ENCODE assay signal across 14 cellular contexts in genomic region chr21:41924355-41924754, GRCh38. TPM values are rescaled to one million over a fixed set of nuclear protein-coding genes. Genes with fewer than 3 reads are reported as not detected.
A peak's percentile ranks its signal among the peaks of the same experiment; 100 is the strongest.
DNase-seq lines count a peak whose midpoint lies in the region; ATAC-seq and TF ChIP-seq lines count a peak whose summit lies in the region.
"Had no signal": no experiment of that assay in that cellular context is flagged by ENCODE, and none has a peak within 500 bp of the region (broad histone marks: within the 10 kb centered on the region; RNA-seq: fewer than 3 reads in every experiment).

No MANE protein-coding gene starts in this region.

- peaks cover 3% of the 10 kb centered on the region for H3K36me3 Mint-ChIP-seq in osteocyte (ENCODE audit: unreplicated experiment)

- peak overlapping the region; percentile 18; the same call in 1 of the 2 replicates for H2BK120ac ChIP-seq in IMR-90 (ENCODE audit: low read depth, low read length)

- no peaks in the 10 kb centered on the region; the same call in 1 of the 2 replicates for H3K36me3 ChIP-seq in IMR-90 (ENCODE audit: control insufficient read depth, insufficient read depth, low read length)
- peaks cover 0 to 6% (median 0%) of the 10 kb centered on the region in 3 donors for H3K36me3 ChIP-seq in esophagus squamous epithelium

- in situ Hi-C loops in IMR-90 (cut with MboI; ENCODE audit: low sequenced_read_pairs): no loop called here

- dilution Hi-C loops in IMR-90 (cut with HindIII; ENCODE audit: low sequenced_read_pairs, unreplicated experiment): no loop called here

- no peak overlapping the region for H4K91ac ChIP-seq in IMR-90 (ENCODE audit: insufficient read depth, low read depth, low read length)

- no peak overlapping the region for H3K56ac ChIP-seq in IMR-90 (ENCODE audit: extremely low read depth, insufficient read depth, low read length)

- H3K9me3 Mint-ChIP-seq in osteocyte (ENCODE audit: unreplicated experiment): no peaks in the 10 kb centered on the region
- H3K9me3 Mint-ChIP-seq: activated naive CD4-positive, alpha-beta T cell treated with anti-CD3 and anti-CD28 coated beads, Interleukin-2, amount 50 U/mL, for 72 hours had no signal

- 0 out of 4 replicates have a peak overlapping the region, but pooled peaks of 1 of the 2 experiments have one; percentile 1 for H4K8ac ChIP-seq in IMR-90 (ENCODE audit: low read depth in 2 of 2, low read length in 2 of 2)

- H3K9me3 ChIP-seq in IMR-90 (ENCODE audit: control insufficient read depth, insufficient read depth, low read length): no peaks in the 10 kb centered on the region
- no peaks in the 10 kb centered on the region for H3K9me3 ChIP-seq in esophagus squamous epithelium

- peaks cover 14% of the 10 kb centered on the region for H3K4me1 ChIP-seq in IMR-90 (ENCODE audit: control insufficient read depth, insufficient read depth, low read length)
- peaks cover 17 to 72% (median 39%) of the 10 kb centered on the region in 3 donors for H3K4me1 ChIP-seq in esophagus squamous epithelium

- H3K14ac ChIP-seq in IMR-90 (replicated peaks; ENCODE audit: low read depth, low read length): 0 out of 2 replicates have a peak overlapping the region, but pooled peaks have one; percentile 16

- no peaks in the 10 kb centered on the region for H4K20me1 ChIP-seq in IMR-90 (ENCODE audit: insufficient read depth, low read length)

- H3K9ac ChIP-seq in IMR-90 (ENCODE audit: low read depth, low read length): no peak overlapping the region

- CTCF ChIA-PET in IMR-90 (lab: Yijun Ruan, JAX): interaction anchor here (0.7 to 1.4 kb wide), 3 partner anchors 11 to 26 kb away, joined by 3 to 4 read pairs (median 3); no protein-coding TSS in a partner anchor

- TF ChIP-seq CTCF in IMR-90 (conservative IDR thresholded peaks at IDR 0.05; ENCODE audit: low read depth, low read length) (no peak), esophagus squamous epithelium (IDR thresholded peaks at IDR 0.05) (no peak), osteocyte (IDR thresholded peaks at IDR 0.05) (no peak)

- H3K4me2 ChIP-seq in IMR-90 (ENCODE audit: low read depth, low read length): peak overlapping the region; percentile 41; the same call in 1 of the 2 replicates

- H3K79me1 ChIP-seq in IMR-90 (ENCODE audit: low read depth in 1 of 2, low read length in 2 of 2): peaks cover 21 to 42% of the 10 kb centered on the region in 2 experiments

- H3K27ac Mint-ChIP-seq in osteocyte (ENCODE audit: unreplicated experiment): peak overlapping the region; percentile 93

- DNase-seq in AG08396 (ENCODE audit: low spot score): peak; percentile 55
- DNase-seq in IMR-90: peak; percentile 57
- DNase-seq in esophagus squamous epithelium (lab: John Stamatoyannopoulos, UW): no peak
- no peak for DNase-seq in osteocyte (ENCODE audit: extremely low spot score, unreplicated experiment)
- DNase-seq in amniotic stem cell (lab: John Stamatoyannopoulos, UW): no peak
- no peak for DNase-seq in HK-2 (ENCODE audit: unreplicated experiment)
- DNase-seq in effector CD8-positive, alpha-beta T cell (lab: John Stamatoyannopoulos, UW): no peak
- DNase-seq: activated CD4-positive, alpha-beta T cell treated with anti-CD3 and anti-CD28 coated beads for 4 hours; C1 segment of cervical spinal cord; left colon; MV-4-11; NCI-H510A had no signal

- peak overlapping the region; percentile 18; the same call in 1 of the 2 replicates for H3K23ac ChIP-seq in IMR-90 (ENCODE audit: low read depth, low read length)

- TF ChIP-seq POLR2A in IMR-90 (IDR thresholded peaks at IDR 0.05; ENCODE audit: low read depth, low read length) (no peak), esophagus squamous epithelium (IDR thresholded peaks at IDR 0.05) (no peak)

- H3K27ac ChIP-seq in IMR-90 (ENCODE audit: insufficient read depth, low read length) (no peak overlapping the region), esophagus squamous epithelium (peak overlapping the region; percentile 60 to 90 (median 88))

- H3K4me3 ChIP-seq in IMR-90 (ENCODE audit: insufficient read depth, low read depth, low read length) (no peak overlapping the region), esophagus squamous epithelium (peak overlapping the region in 1 of 4 donors; percentile 15)

- H3K27me3 ChIP-seq in IMR-90 (ENCODE audit: control insufficient read depth, insufficient read depth, low read length) (no peaks in the 10 kb centered on the region), esophagus squamous epithelium (no peaks in the 10 kb centered on the region)

- no peak overlapping the region for H2BK20ac ChIP-seq in IMR-90 (ENCODE audit: low read depth, low read length)

- no peak for TF ChIP-seq RAD21 in IMR-90 (IDR thresholded peaks at IDR 0.05; ENCODE audit: low read length)

- H3K4ac ChIP-seq in IMR-90 (ENCODE audit: low read depth, low read length): peak overlapping the region; percentile 38; the same call in 1 of the 2 replicates

- BruUV-seq in IMR-90 (replicated peaks; lab: Mats Ljungman, UMichigan): no TSS peak

- H2AK5ac ChIP-seq in IMR-90 (ENCODE audit: low read depth, low read length): 0 out of 2 replicates have a peak overlapping the region, but pooled peaks have one; percentile 26

- POLR2A ChIA-PET in IMR-90 (lab: Charles Lee; ENCODE audit: unreplicated experiment): no interaction called here

- H3K4me1 Mint-ChIP-seq in osteocyte (ENCODE audit: unreplicated experiment): peaks cover 41% of the 10 kb centered on the region

- no peak overlapping the region for H2AFZ ChIP-seq in IMR-90 (replicated peaks; ENCODE audit: low read length, poor library complexity)

- intact Hi-C loops in IMR-90 (cut with micrococcal nuclease) (no loop called here), esophagus squamous epithelium (cut with DNase I) (no loop called here)

- H3K18ac ChIP-seq in IMR-90 (ENCODE audit: low read depth, low read length): no peak overlapping the region

- H3K4me3 Mint-ChIP-seq in osteocyte (ENCODE audit: unreplicated experiment): no peak overlapping the region

- H3K27me3 Mint-ChIP-seq in osteocyte (ENCODE audit: unreplicated experiment): no peaks in the 10 kb centered on the region

- H2BK15ac ChIP-seq in IMR-90 (ENCODE audit: low read depth, low read length): no peak overlapping the region

- H4K5ac ChIP-seq in IMR-90 (ENCODE audit: low read depth, low read length): no peak overlapping the region

- peaks cover 13% of the 10 kb centered on the region for H3K9me1 ChIP-seq in IMR-90 (ENCODE audit: insufficient read depth, low read length)

- ATAC-seq in IMR-90 (ENCODE audit: low read depth) (peak; percentile 38), GM18868 (IDR thresholded peaks at IDR 0.05; ENCODE audit: unreplicated experiment) (no peak)
- ATAC-seq: left colon had no signal

- no peak overlapping the region for H2AK9ac ChIP-seq in IMR-90 (replicated peaks; ENCODE audit: low read depth, low read length, poor library complexity)

- H2BK5ac ChIP-seq in IMR-90 (ENCODE audit: low read depth, low read length, poor library complexity, severe bottlenecking): peak overlapping the region; percentile 60

- no CpG with 5 or more reads among the region's 6 CpGs for WGBS in IMR-90 (ENCODE audit: extremely low coverage in 2 of 2, insufficient read length in 1 of 2), 2 experiments
- WGBS in esophagus squamous epithelium, 2 donors: 46 to 51% methylated on average over 6 of the region's 6 CpGs

TF ChIP-seq in IMR-90, 13 proteins besides CTCF, POLR2A, EP300 and RAD21:
- TF ChIP-seq CHD1 (IDR thresholded peaks at IDR 0.05; ENCODE audit: low read depth, low read length) (no peak), BHLHE40 (IDR thresholded peaks at IDR 0.05; ENCODE audit: low read depth, low read length) (no peak), FOS (IDR thresholded peaks at IDR 0.05; ENCODE audit: low read depth, low read length) (no peak), NFE2L2 (IDR thresholded peaks at IDR 0.05; ENCODE audit: low read depth, low read length) (no peak)
- TF ChIP-seq, protein P1, sequence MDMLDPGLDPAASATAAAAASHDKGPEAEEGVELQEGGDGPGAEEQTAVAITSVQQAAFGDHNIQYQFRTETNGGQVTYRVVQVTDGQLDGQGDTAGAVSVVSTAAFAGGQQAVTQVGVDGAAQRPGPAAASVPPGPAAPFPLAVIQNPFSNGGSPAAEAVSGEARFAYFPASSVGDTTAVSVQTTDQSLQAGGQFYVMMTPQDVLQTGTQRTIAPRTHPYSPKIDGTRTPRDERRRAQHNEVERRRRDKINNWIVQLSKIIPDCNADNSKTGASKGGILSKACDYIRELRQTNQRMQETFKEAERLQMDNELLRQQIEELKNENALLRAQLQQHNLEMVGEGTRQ (IDR thresholded peaks at IDR 0.05; ENCODE audit: low read depth, low read length): no peak

RNA-seq across cellular contexts. Expression of gene C2CD2, which starts 29.5 kb away (rescaled TPM):
- total RNA-seq in IMR-90 (2012; rRNA removed): 19.4 and 25.3 TPM in 2 replicates
- 10.6 and 15.6 TPM in 2 replicates for polyA plus RNA-seq in IMR-90 (2012; rRNA removed)
- polyA plus RNA-seq in IMR-90 (2012; cell fraction: cytosol; rRNA removed): 5.8 and 8.5 TPM in 2 replicates
- polyA plus RNA-seq in IMR-90 (2012; cell fraction: nucleus; rRNA removed; ENCODE audit: low replicate concordance): 28.1 and 43.3 TPM in 2 replicates
- 10 to 100 TPM; 13.6 to 21.2 (median 15.6) TPM for total RNA-seq in esophagus squamous epithelium
- total RNA-seq in osteocyte: 13.1 and 19.4 TPM in 2 replicates

RNA-seq across cellular contexts. Expression of gene PRDM15, which starts 45.2 kb away (rescaled TPM):
- total RNA-seq in IMR-90 (2012; rRNA removed) (5.6 and 8.8 TPM in 2 replicates), esophagus squamous epithelium (1 to 10 TPM; 4.7 to 9.2 (median 5.4) TPM), osteocyte (6.6 and 11.4 TPM in 2 replicates)
- polyA plus RNA-seq in IMR-90 (2012; rRNA removed): 7.3 and 7.6 TPM in 2 replicates
- 2.5 and 3.2 TPM in 2 replicates for polyA plus RNA-seq in IMR-90 (2012; cell fraction: cytosol; rRNA removed)
- polyA plus RNA-seq in IMR-90 (2012; cell fraction: nucleus; rRNA removed; ENCODE audit: low replicate concordance): 32.6 and 43.8 TPM in 2 replicates

Comparison
In these comparisons a context has a peak if more than half of its experiments do, and no peak if none do; other contexts are left out.
1. DNase-seq: peak in AG08396 (single experiment) and IMR-90 (single experiment); none in esophagus squamous epithelium (single experiment), osteocyte (single experiment), amniotic stem cell (single experiment), HK-2 (single experiment) and effector CD8-positive, alpha-beta T cell (single experiment).